ENCODE assay signal across 22 cellular contexts in genomic region chr16:50519602-50520001, GRCh38. TPM values are rescaled to one million over a fixed set of nuclear protein-coding genes. Genes with fewer than 3 reads are reported as not detected.
DNase-seq lines count a peak whose midpoint lies in the region; ATAC-seq and TF ChIP-seq lines count a peak whose summit lies in the region.
"Had no signal": no experiment of that assay in that cellular context is flagged by ENCODE, and none has a peak within 500 bp of the region (broad histone marks: within the 10 kb centered on the region; RNA-seq: fewer than 3 reads in every experiment).

No MANE protein-coding gene starts in this region.

- H3K4me1 ChIP-seq in endodermal cell (ENCODE audit: control insufficient read depth, insufficient read depth, low read length) (peaks cover 2% of the 10 kb centered on the region), HAP-1 (no peaks in the 10 kb centered on the region)
- H3K4me1 ChIP-seq: BE2C; BLaER1 treated with 17β-estradiol and CSF1 and Interleukin-3, amounts not matched to agents 10 nM and 100 nM had no signal

- peaks cover 2% of the 10 kb centered on the region for H3K36me3 Mint-ChIP-seq in endodermal cell (ENCODE audit: low read depth)
- H3K36me3 Mint-ChIP-seq: CD14-positive monocyte had no signal

- H3K9me3 ChIP-seq in endodermal cell (ENCODE audit: control insufficient read depth, low read length), result peaks cover 21% of the 10 kb centered on the region
- no peaks in the 10 kb centered on the region for H3K9me3 ChIP-seq in HAP-1
- H3K9me3 ChIP-seq: BE2C had no signal

- H3K36me3 ChIP-seq in endodermal cell (ENCODE audit: control insufficient read depth, insufficient read depth, low read length) (no peaks in the 10 kb centered on the region), HAP-1 (replicated peaks) (no peaks in the 10 kb centered on the region)
- H3K36me3 ChIP-seq: BE2C had no signal

- ATAC-seq in Right ventricle myocardium inferior, result no peak
- no peak for ATAC-seq in sciatic nerve
- ATAC-seq: GM23338 had no signal

- no peaks in the 10 kb centered on the region for H3K27me3 ChIP-seq in endodermal cell (ENCODE audit: control insufficient read depth, insufficient read depth, low read length, poor library complexity, severe bottlenecking)
- H3K27me3 ChIP-seq in HAP-1 (ENCODE audit: low read depth), result no peaks in the 10 kb centered on the region
- H3K27me3 ChIP-seq: BE2C; BLaER1 treated with 17β-estradiol and CSF1 and Interleukin-3, amounts not matched to agents 10 nM and 100 nM had no signal

- WGBS in endodermal cell (ENCODE audit: insufficient coverage in 1 of 2, insufficient read length in 1 of 2), 2 experiments, result 93 to 97% methylated on average over 3 of the region's 3 CpGs

- peaks cover 20% of the 10 kb centered on the region for H3K9me3 Mint-ChIP-seq in endodermal cell

- DNase-seq in cardiac septum (ENCODE audit: low spot score) (peak; percentile 27), Right ventricle myocardium inferior (ENCODE audit: missing footprints) (no peak), endodermal cell (peak; percentile 5), sciatic nerve (ENCODE audit: low spot score) (peak; percentile 3), HAP-1 (ENCODE audit: low spot score in 2 of 2) (no peak), dermis blood vessel endothelial cell (no peak), activated T-cell treated with anti-CD3 and anti-CD28 coated beads for 4 hours (no peak)
- no peak for DNase-seq in stimulated activated CD4-positive, alpha-beta T cell treated with anti-CD3 and anti-CD28 coated beads, Interleukin-4, amount 100 ng/mL, for 4 hours
- DNase-seq: BE2C; CD4-positive, alpha-beta T cell; CD8-positive, alpha-beta memory T cell; DMS53; DMS79 treated with DMSO at 0.1 percent for 48 hours; GF-D8; HFFc6 had no signal

- H3K9ac ChIP-seq in endodermal cell (ENCODE audit: extremely low read depth, low read length, poor library complexity, severe bottlenecking), result no peak overlapping the region
- H3K9ac ChIP-seq: BLaER1 treated with 17β-estradiol and CSF1 and Interleukin-3, amounts not matched to agents 10 nM and 100 nM had no signal

- no peak overlapping the region for H3K4me3 ChIP-seq in endodermal cell (ENCODE audit: low read length)
- H3K4me3 ChIP-seq in HAP-1, result no peak overlapping the region
- H3K4me3 ChIP-seq: BLaER1 treated with 17β-estradiol and CSF1 and Interleukin-3, amounts not matched to agents 10 nM and 100 nM; GM23338 had no signal

- H3K27ac ChIP-seq in endodermal cell (ENCODE audit: low read depth, low read length), result no peak overlapping the region
- H3K27ac ChIP-seq: 22Rv1; BLaER1 treated with 17β-estradiol and CSF1 and Interleukin-3, amounts not matched to agents 10 nM and 100 nM had no signal

- no peak overlapping the region for H3K4me3 Mint-ChIP-seq in endodermal cell
- H3K4me3 Mint-ChIP-seq: CD14-positive monocyte; CD4-positive, alpha-beta T cell; CD8-positive, alpha-beta memory T cell; GM23338; H9; HFFc6 had no signal

- H3K27ac Mint-ChIP-seq in endodermal cell, result no peak overlapping the region
- H3K27ac Mint-ChIP-seq: CD14-positive monocyte; CD4-positive, alpha-beta T cell; CD8-positive, alpha-beta memory T cell; GM23338; H9; HFFc6 had no signal

- H3K27me3 Mint-ChIP-seq in endodermal cell (ENCODE audit: insufficient read depth), result no peaks in the 10 kb centered on the region

- no peak for TF ChIP-seq CTCF in endodermal cell (conservative IDR thresholded peaks at IDR 0.05)

- peaks cover 6% of the 10 kb centered on the region for H3K4me1 Mint-ChIP-seq in endodermal cell
- H3K4me1 Mint-ChIP-seq: CD14-positive monocyte; CD8-positive, alpha-beta memory T cell; GM23338 had no signal

- intact Hi-C loops in cardiac septum (cut with DNase I) (no loop called here), Right ventricle myocardium inferior (cut with DNase I) (no loop called here), sciatic nerve (cut with DNase I) (no loop called here)

- in situ Hi-C loops in HAP-1 (cut with MboI; ENCODE audit: low sequenced_read_pairs), result no loop called here

RNA-seq across cellular contexts. Expression of gene NKD1, which starts 28.6 kb away (rescaled TPM):
- total RNA-seq in cardiac septum (0.40 TPM), Right ventricle myocardium inferior (0.43 TPM), endodermal cell (1 to 10 TPM; 7.0 to 9.5 TPM), sciatic nerve (37.0 TPM), dermis blood vessel endothelial cell (0.14 TPM in 1 of 2 replicates, not detected in the other)
- 32.4 TPM for polyA plus RNA-seq in endodermal cell (2013, experiment 1 of 2)
- 20.2 TPM for polyA plus RNA-seq in endodermal cell (2013, experiment 2 of 2)
- total RNA-seq: G401, HFFc6 had no signal
- polyA plus RNA-seq: AG04450, CD14-positive monocyte had no signal

Comparison
In these comparisons a context has a peak if more than half of its experiments do, and no peak if none do; other contexts are left out.
1. DNase-seq: peak in cardiac septum (single experiment), endodermal cell (single experiment) and sciatic nerve (single experiment); none in Right ventricle myocardium inferior (single experiment), HAP-1 (0 of 2), dermis blood vessel endothelial cell (single experiment), activated T-cell treated with anti-CD3 and anti-CD28 coated beads for 4 hours (single experiment) and stimulated activated CD4-positive, alpha-beta T cell treated with anti-CD3 and anti-CD28 coated beads, Interleukin-4, amount 100 ng/mL, for 4 hours (0 of 2).